Comparison of ENCODE assay signal across 17 cellular contexts in the genomic region with DNA sequence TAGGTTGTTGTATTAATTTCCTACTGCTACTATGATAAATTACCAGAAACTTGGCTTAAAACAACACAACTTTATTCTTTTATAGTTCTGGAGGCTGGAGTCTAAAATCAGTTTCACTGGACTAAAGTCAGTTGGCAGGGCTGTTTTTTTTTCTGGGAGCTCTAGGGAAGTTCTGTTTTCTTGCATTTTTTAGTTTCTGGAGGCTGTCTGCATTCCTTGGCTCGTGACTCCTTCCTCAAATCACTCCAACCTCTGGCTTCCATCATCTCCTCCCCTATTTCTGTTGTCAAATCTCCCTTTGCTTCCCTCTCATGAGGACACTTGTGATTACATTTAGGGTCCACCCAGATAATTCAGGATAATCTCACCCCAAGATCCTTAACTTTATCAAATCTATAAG. TPM values are rescaled to one million over a fixed set of nuclear protein-coding genes. Genes with fewer than 3 reads are reported as not detected.
DNase-seq lines count a peak whose midpoint lies in the region; ATAC-seq and TF ChIP-seq lines count a peak whose summit lies in the region.
"Had no signal": no experiment of that assay in that cellular context is flagged by ENCODE, and none has a peak within 500 bp of the region (broad histone marks: within the 10 kb centered on the region; RNA-seq: fewer than 3 reads in every experiment).

No MANE protein-coding gene starts in this region.

- no peak overlapping the region for H3K4me2 ChIP-seq in PC-9

- BruUV-seq in PC-9 (replicated peaks; lab: Mats Ljungman, UMichigan) = no TSS peak

- no peaks in the 10 kb centered on the region for H3K9me3 Mint-ChIP-seq in activated CD4-positive, alpha-beta T cell treated with anti-CD3 and anti-CD28 coated beads, Interleukin-2, amount 10 ng/mL, durations not matched to agents 7 days and 5 days
- no peaks in the 10 kb centered on the region for H3K9me3 Mint-ChIP-seq in CD4-positive, CD25-positive, alpha-beta regulatory T cell
- H3K9me3 Mint-ChIP-seq in activated T-helper 1 cell treated with anti-CD3 and anti-CD28 coated beads, Interleukin-12 subunit alpha, Interleukin-12 subunit beta, Interleukin-2, Interleukin-4 antibody, amounts not matched to agents 30 ng/mL and 10 ng/mL and 1 ng/mL, durations not matched to agents 14 hours and 24 hours and 36 hours = no peaks in the 10 kb centered on the region
- no peaks in the 10 kb centered on the region for H3K9me3 Mint-ChIP-seq in memory B cell
- no peaks in the 10 kb centered on the region for H3K9me3 Mint-ChIP-seq in type B pancreatic cell
- H3K9me3 Mint-ChIP-seq: CD8-positive, alpha-beta T cell had no signal

- H3K4me1 ChIP-seq in CD4-positive, CD25-positive, alpha-beta regulatory T cell (ENCODE audit: control insufficient read depth, insufficient read depth, low read length, poor library complexity, severe bottlenecking) = peaks cover 65% of the 10 kb centered on the region
- 0 out of 2 replicates have a peak, but pooled peaks cover 6% of the 10 kb centered on the region for H3K4me1 ChIP-seq in PC-9 (replicated peaks; ENCODE audit: insufficient read depth)

- no peak overlapping the region for H2AFZ ChIP-seq in PC-9

- H3K36me3 ChIP-seq in CD4-positive, CD25-positive, alpha-beta regulatory T cell (ENCODE audit: control insufficient read depth, insufficient read depth, low read length) = no peaks in the 10 kb centered on the region
- no peaks in the 10 kb centered on the region for H3K36me3 ChIP-seq in PC-9 (ENCODE audit: low read depth)
- H3K36me3 ChIP-seq: tibial nerve had no signal

- no peak overlapping the region for H3K27ac Mint-ChIP-seq in activated CD4-positive, alpha-beta T cell treated with anti-CD3 and anti-CD28 coated beads, Interleukin-2, amount 10 ng/mL, durations not matched to agents 7 days and 5 days
- peak overlapping the region; percentile 49 to 95 (median 81) for H3K27ac Mint-ChIP-seq in CD4-positive, CD25-positive, alpha-beta regulatory T cell
- H3K27ac Mint-ChIP-seq in activated T-helper 1 cell treated with anti-CD3 and anti-CD28 coated beads, Interleukin-12 subunit alpha, Interleukin-12 subunit beta, Interleukin-2, Interleukin-4 antibody, amounts not matched to agents 30 ng/mL and 10 ng/mL and 1 ng/mL, durations not matched to agents 14 hours and 24 hours and 36 hours = peak overlapping the region; percentile 14
- H3K27ac Mint-ChIP-seq in memory B cell = peak overlapping the region; percentile 62
- no peak overlapping the region for H3K27ac Mint-ChIP-seq in type B pancreatic cell
- H3K27ac Mint-ChIP-seq: CD8-positive, alpha-beta T cell had no signal

- TF ChIP-seq CTCF in PC-9 (conservative IDR thresholded peaks at IDR 0.05) = no peak
- no peak for TF ChIP-seq CTCF in type B pancreatic cell (conservative IDR thresholded peaks at IDR 0.05)

- peaks cover 77% of the 10 kb centered on the region for H3K4me1 Mint-ChIP-seq in activated CD4-positive, alpha-beta T cell treated with anti-CD3 and anti-CD28 coated beads, Interleukin-2, amount 10 ng/mL, durations not matched to agents 7 days and 5 days
- peaks cover 20 to 80% (median 49%) of the 10 kb centered on the region in 4 donors for H3K4me1 Mint-ChIP-seq in CD4-positive, CD25-positive, alpha-beta regulatory T cell
- peaks cover 82% of the 10 kb centered on the region for H3K4me1 Mint-ChIP-seq in activated T-helper 1 cell treated with anti-CD3 and anti-CD28 coated beads, Interleukin-12 subunit alpha, Interleukin-12 subunit beta, Interleukin-2, Interleukin-4 antibody, amounts not matched to agents 30 ng/mL and 10 ng/mL and 1 ng/mL, durations not matched to agents 14 hours and 24 hours and 36 hours (ENCODE audit: low read depth)
- H3K4me1 Mint-ChIP-seq in memory B cell (peaks cover 34% of the 10 kb centered on the region), type B pancreatic cell (ENCODE audit: unreplicated experiment) (peaks cover 19% of the 10 kb centered on the region)

- no peaks in the 10 kb centered on the region for H3K9me3 ChIP-seq in CD4-positive, CD25-positive, alpha-beta regulatory T cell (ENCODE audit: control insufficient read depth in 2 of 2, low read length in 2 of 2)
- no peaks in the 10 kb centered on the region for H3K9me3 ChIP-seq in PC-9 (ENCODE audit: insufficient read depth, low read depth)
- H3K9me3 ChIP-seq: tibial nerve had no signal

- intact Hi-C loops in activated T-helper 1 cell treated with anti-CD3 and anti-CD28 coated beads, Interleukin-12 subunit alpha, Interleukin-12 subunit beta, Interleukin-2, Interleukin-4 antibody, amounts not matched to agents 30 ng/mL and 10 ng/mL and 1 ng/mL, durations not matched to agents 14 hours and 24 hours and 36 hours (cut with micrococcal nuclease) = loop anchor here (5.0 to 10.0 kb wide), 4 partner anchors 147 to 359 kb away; a partner anchor contains a TSS
- intact Hi-C loops in PC-9 (cut with micrococcal nuclease; ENCODE audit: unreplicated experiment) = no loop called here

- no peaks in the 10 kb centered on the region for H4K20me1 ChIP-seq in PC-9 (ENCODE audit: insufficient read depth)

- H3K4me3 Mint-ChIP-seq in activated CD4-positive, alpha-beta T cell treated with anti-CD3 and anti-CD28 coated beads, Interleukin-2, amount 10 ng/mL, durations not matched to agents 7 days and 5 days = peak overlapping the region; percentile 35
- H3K4me3 Mint-ChIP-seq in CD4-positive, CD25-positive, alpha-beta regulatory T cell = peak overlapping the region; percentile 11 to 91 (median 87)
- H3K4me3 Mint-ChIP-seq in activated T-helper 1 cell treated with anti-CD3 and anti-CD28 coated beads, Interleukin-12 subunit alpha, Interleukin-12 subunit beta, Interleukin-2, Interleukin-4 antibody, amounts not matched to agents 30 ng/mL and 10 ng/mL and 1 ng/mL, durations not matched to agents 14 hours and 24 hours and 36 hours = peak overlapping the region; percentile 63
- H3K4me3 Mint-ChIP-seq in memory B cell = no peak overlapping the region
- H3K4me3 Mint-ChIP-seq in type B pancreatic cell = no peak overlapping the region
- H3K4me3 Mint-ChIP-seq: CD8-positive, alpha-beta T cell had no signal

- H3K36me3 Mint-ChIP-seq in activated CD4-positive, alpha-beta T cell treated with anti-CD3 and anti-CD28 coated beads, Interleukin-2, amount 10 ng/mL, durations not matched to agents 7 days and 5 days (ENCODE audit: low read depth) = peaks cover 9% of the 10 kb centered on the region
- peaks cover 7% of the 10 kb centered on the region for H3K36me3 Mint-ChIP-seq in CD4-positive, CD25-positive, alpha-beta regulatory T cell
- H3K36me3 Mint-ChIP-seq in activated T-helper 1 cell treated with anti-CD3 and anti-CD28 coated beads, Interleukin-12 subunit alpha, Interleukin-12 subunit beta, Interleukin-2, Interleukin-4 antibody, amounts not matched to agents 30 ng/mL and 10 ng/mL and 1 ng/mL, durations not matched to agents 14 hours and 24 hours and 36 hours (ENCODE audit: low read depth) = peaks cover 13% of the 10 kb centered on the region
- H3K36me3 Mint-ChIP-seq in memory B cell = no peaks in the 10 kb centered on the region
- no peaks in the 10 kb centered on the region for H3K36me3 Mint-ChIP-seq in type B pancreatic cell
- H3K36me3 Mint-ChIP-seq: CD8-positive, alpha-beta T cell had no signal

- POLR2A ChIA-PET in activated CD4-positive, alpha-beta T cell treated with anti-CD3 and anti-CD28 coated beads, Interleukin-2, amount 10 ng/mL, durations not matched to agents 7 days and 5 days (lab: Charles Lee) = interaction anchor here (0.7 kb wide), 2 partner anchors 49 to 602 kb away, joined by 5 read pairs; no protein-coding TSS in a partner anchor
- POLR2A ChIA-PET in PC-9 (lab: Charles Lee; ENCODE audit: unreplicated experiment) = interaction anchor here (0.7 kb wide), 1 partner anchor 382 kb away, joined by 5 read pairs; no protein-coding TSS in a partner anchor

- H3K27ac ChIP-seq in CD4-positive, CD25-positive, alpha-beta regulatory T cell (ENCODE audit: insufficient read depth, low read length, poor library complexity, severe bottlenecking) = peak overlapping the region; percentile 18
- H3K27ac ChIP-seq in PC-9 = no peak overlapping the region
- H3K27ac ChIP-seq: tibial nerve had no signal

- no peaks in the 10 kb centered on the region for H3K27me3 Mint-ChIP-seq in activated CD4-positive, alpha-beta T cell treated with anti-CD3 and anti-CD28 coated beads, Interleukin-2, amount 10 ng/mL, durations not matched to agents 7 days and 5 days
- H3K27me3 Mint-ChIP-seq in CD4-positive, CD25-positive, alpha-beta regulatory T cell = no peaks in the 10 kb centered on the region
- no peaks in the 10 kb centered on the region for H3K27me3 Mint-ChIP-seq in activated T-helper 1 cell treated with anti-CD3 and anti-CD28 coated beads, Interleukin-12 subunit alpha, Interleukin-12 subunit beta, Interleukin-2, Interleukin-4 antibody, amounts not matched to agents 30 ng/mL and 10 ng/mL and 1 ng/mL, durations not matched to agents 14 hours and 24 hours and 36 hours (ENCODE audit: insufficient read depth)
- H3K27me3 Mint-ChIP-seq in memory B cell (no peaks in the 10 kb centered on the region), type B pancreatic cell (no peaks in the 10 kb centered on the region)

- CTCF ChIA-PET in activated CD4-positive, alpha-beta T cell treated with anti-CD3 and anti-CD28 coated beads, Interleukin-2, amount 10 ng/mL, durations not matched to agents 7 days and 5 days (lab: Charles Lee) = interaction anchor here (0.6 to 1.6 kb wide), 5 partner anchors 8 to 245 kb away, joined by 3 to 4 read pairs (median 3); no protein-coding TSS in a partner anchor
- CTCF ChIA-PET in PC-9 (lab: Charles Lee) = interaction anchor here (0.6 kb wide), 1 partner anchor 12 kb away, joined by 3 read pairs; no protein-coding TSS in a partner anchor

- H3K79me2 ChIP-seq in PC-9 (ENCODE audit: low read depth) = no peaks in the 10 kb centered on the region

- ATAC-seq in CD4-positive, CD25-positive, alpha-beta regulatory T cell (ENCODE audit: low read depth in 2 of 2) = no peak
- ATAC-seq in memory B cell (ENCODE audit: low read depth) (no peak), GM18511 (IDR thresholded peaks at IDR 0.05; ENCODE audit: unreplicated experiment) (no peak)
- ATAC-seq: CD8-positive, alpha-beta T cell had no signal

- no peaks in the 10 kb centered on the region for H3K9me2 ChIP-seq in PC-9 (ENCODE audit: insufficient read depth)

- H3K4me3 ChIP-seq in CD4-positive, CD25-positive, alpha-beta regulatory T cell (ENCODE audit: low read depth, low read length) = peak overlapping the region; percentile 22
- H3K4me3 ChIP-seq in PC-9 = no peak overlapping the region
- H3K4me3 ChIP-seq: tibial nerve had no signal

- no peak for DNase-seq in activated CD4-positive, alpha-beta T cell treated with anti-CD3 and anti-CD28 coated beads, Interleukin-2, amount 10 ng/mL, durations not matched to agents 7 days and 5 days
- no peak for DNase-seq in activated CD4-positive, alpha-beta T cell treated with anti-CD3 and anti-CD28 coated beads for 48 hours
- no peak for DNase-seq in CD4-positive, CD25-positive, alpha-beta regulatory T cell
- DNase-seq in activated T-helper 1 cell treated with anti-CD3 and anti-CD28 coated beads, Interleukin-12 subunit alpha, Interleukin-12 subunit beta, Interleukin-2, Interleukin-4 antibody, amounts not matched to agents 30 ng/mL and 10 ng/mL and 1 ng/mL, durations not matched to agents 14 hours and 24 hours and 36 hours (ENCODE audit: low spot score) = no peak
- no peak for DNase-seq in memory B cell (ENCODE audit: low spot score in 2 of 2)
- no peak for DNase-seq in PC-9
- no peak for DNase-seq in type B pancreatic cell (ENCODE audit: extremely low spot score, unreplicated experiment)
- DNase-seq: amniotic stem cell; CD8-positive, alpha-beta T cell; cerebellar nuclear complex; DMS79; effector memory CD4-positive, alpha-beta T cell; NCI-H1105 treated with DMSO at 0.1 percent for 48 hours; NCI-H526; SHP77 had no signal

- no peaks in the 10 kb centered on the region for H3F3A ChIP-seq in PC-9 (ENCODE audit: insufficient read depth, low read depth)

- no peaks in the 10 kb centered on the region for H3K27me3 ChIP-seq in CD4-positive, CD25-positive, alpha-beta regulatory T cell (ENCODE audit: control insufficient read depth, insufficient read depth, low read length)
- no peaks in the 10 kb centered on the region for H3K27me3 ChIP-seq in PC-9 (ENCODE audit: insufficient read depth, low read depth)
- H3K27me3 ChIP-seq: tibial nerve had no signal

RNA-seq across cellular contexts. Expression of a gene that starts 51.3 kb away (rescaled TPM):
- total RNA-seq in activated CD4-positive, alpha-beta T cell treated with anti-CD3 and anti-CD28 coated beads, Interleukin-2, amount 10 ng/mL, durations not matched to agents 7 days and 5 days = 100 to 1,000 TPM; 430 to 446 TPM
- total RNA-seq in CD4-positive, CD25-positive, alpha-beta regulatory T cell = 379 TPM
- 100 to 1,000 TPM; 566 to 848 (median 647) TPM for polyA plus RNA-seq in CD4-positive, CD25-positive, alpha-beta regulatory T cell
- total RNA-seq in activated T-helper 1 cell treated with anti-CD3 and anti-CD28 coated beads, Interleukin-12 subunit alpha, Interleukin-12 subunit beta, Interleukin-2, Interleukin-4 antibody, amounts not matched to agents 30 ng/mL and 10 ng/mL and 1 ng/mL, durations not matched to agents 14 hours and 24 hours and 36 hours = 408 and 428 TPM in 2 replicates
- total RNA-seq in PC-9 (2021) (314 and 328 TPM in 2 replicates), type B pancreatic cell (ENCODE audit: low replicate concordance) (176 and 208 TPM in 2 replicates)

Comparison
In these comparisons a context has a peak if more than half of its experiments do, and no peak if none do; other contexts are left out.
1. H3K27ac Mint-ChIP-seq: peak in CD4-positive, CD25-positive, alpha-beta regulatory T cell (3 of 3), activated T-helper 1 cell treated with anti-CD3 and anti-CD28 coated beads, Interleukin-12 subunit alpha, Interleukin-12 subunit beta, Interleukin-2, Interleukin-4 antibody, amounts not matched to agents 30 ng/mL and 10 ng/mL and 1 ng/mL, durations not matched to agents 14 hours and 24 hours and 36 hours (single experiment) and memory B cell (single experiment); none in activated CD4-positive, alpha-beta T cell treated with anti-CD3 and anti-CD28 coated beads, Interleukin-2, amount 10 ng/mL, durations not matched to agents 7 days and 5 days (single experiment) and type B pancreatic cell (single experiment).
2. H3K4me3 Mint-ChIP-seq: peak in activated CD4-positive, alpha-beta T cell treated with anti-CD3 and anti-CD28 coated beads, Interleukin-2, amount 10 ng/mL, durations not matched to agents 7 days and 5 days (single experiment), CD4-positive, CD25-positive, alpha-beta regulatory T cell (4 of 4) and activated T-helper 1 cell treated with anti-CD3 and anti-CD28 coated beads, Interleukin-12 subunit alpha, Interleukin-12 subunit beta, Interleukin-2, Interleukin-4 antibody, amounts not matched to agents 30 ng/mL and 10 ng/mL and 1 ng/mL, durations not matched to agents 14 hours and 24 hours and 36 hours (single experiment); none in memory B cell (single experiment) and type B pancreatic cell (single experiment).